8 cellular contexts compared by ENCODE assay signal in the genomic region with DNA sequence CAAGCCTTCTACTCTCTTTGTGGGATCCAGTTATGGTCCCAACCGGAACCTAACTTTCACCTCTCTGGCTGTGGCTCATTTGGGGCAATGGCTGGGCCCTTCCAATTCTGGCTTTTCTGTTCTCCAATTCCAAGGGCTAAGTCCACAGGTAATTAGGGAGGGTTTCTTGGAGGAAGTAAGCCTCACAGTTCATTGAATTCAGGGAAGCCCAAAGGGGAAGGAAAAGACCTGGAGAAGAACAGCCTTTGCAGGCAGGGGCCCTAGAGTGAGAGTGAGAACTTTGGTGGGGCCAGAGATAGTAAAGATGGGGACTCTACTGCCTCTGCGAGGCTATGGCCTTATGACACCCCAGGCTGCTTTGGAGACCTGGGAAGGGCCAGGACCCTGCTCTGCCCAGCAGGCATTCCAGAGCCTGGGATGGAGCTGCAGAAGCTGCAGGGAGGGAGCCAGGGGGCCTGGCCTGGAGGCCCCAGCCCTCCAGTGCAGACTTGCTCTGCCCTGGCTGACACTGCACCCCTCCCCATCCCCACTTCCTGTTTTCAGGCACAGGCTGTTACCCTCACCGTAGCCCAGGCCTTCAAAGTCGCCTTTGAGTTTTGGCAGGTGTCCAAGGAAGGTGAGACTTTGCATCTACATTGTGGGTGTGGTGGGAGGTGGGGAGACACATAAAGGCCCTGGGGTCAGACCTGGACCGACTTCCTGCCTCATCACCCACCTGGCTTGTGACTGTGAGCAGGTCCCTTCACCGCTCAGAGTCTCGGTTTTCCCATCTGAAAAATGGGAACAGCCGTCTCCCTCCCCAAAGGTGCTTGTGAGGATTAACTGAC. TPM values are rescaled to one million over a fixed set of nuclear protein-coding genes. Genes with fewer than 3 reads are reported as not detected.
DNase-seq lines count a peak whose midpoint lies in the region; ATAC-seq, FAIRE-seq and TF ChIP-seq lines count a peak whose summit lies in the region.

No MANE protein-coding gene starts in this region.

- no peak overlapping the region for H4K8ac ChIP-seq in H9 (replicated peaks; ENCODE audit: insufficient read length, low read depth, low read length)

- no peaks in the 10 kb centered on the region for H4K20me1 ChIP-seq in H9 (ENCODE audit: control insufficient read depth, insufficient read depth, insufficient read length)

- H3K23me2 ChIP-seq in H9 (ENCODE audit: insufficient read length, low read depth, low read length, poor library complexity, severe bottlenecking), result no peaks in the 10 kb centered on the region

- H3K4me1 Mint-ChIP-seq in CD8-positive, alpha-beta T cell (ENCODE audit: low read depth), result peaks cover 92% of the 10 kb centered on the region
- peaks cover 98% of the 10 kb centered on the region for H3K4me1 Mint-ChIP-seq in activated naive CD4-positive, alpha-beta T cell treated with anti-CD3 and anti-CD28 coated beads, Interleukin-2, amount 10 ng/mL, durations not matched to agents 7 days and 5 days
- peaks cover 17 to 30% of the 10 kb centered on the region in 2 experiments for H3K4me1 Mint-ChIP-seq in H9

- H2BK5ac ChIP-seq in H9 (ENCODE audit: insufficient read length, low read length), result no peak overlapping the region

- H3K18ac ChIP-seq in H9 (ENCODE audit: insufficient read length, low read depth, low read length), result no peak overlapping the region

- peaks cover 76% of the 10 kb centered on the region for H3K36me3 Mint-ChIP-seq in CD8-positive, alpha-beta T cell
- peaks cover 67% of the 10 kb centered on the region for H3K36me3 Mint-ChIP-seq in activated naive CD4-positive, alpha-beta T cell treated with anti-CD3 and anti-CD28 coated beads, Interleukin-2, amount 10 ng/mL, durations not matched to agents 7 days and 5 days
- peaks cover 0 to 30% (median 9%) of the 10 kb centered on the region in 3 experiments; a peak in 3 of 7 replicates for H3K36me3 Mint-ChIP-seq in H9 (ENCODE audit: insufficient read depth in 1 of 3, low read depth in 3 of 3)

- peak; percentile 70 to 94 (median 90) for DNase-seq in CD8-positive, alpha-beta T cell
- peak; percentile 98 for DNase-seq in RPMI8226
- DNase-seq in activated naive CD4-positive, alpha-beta T cell treated with anti-CD3 and anti-CD28 coated beads, Interleukin-2, amount 10 ng/mL, durations not matched to agents 7 days and 5 days, result peak; percentile 90
- DNase-seq in H9, result no peak
- no peak for DNase-seq in HTR-8/SVneo (ENCODE audit: insufficient read length, low spot score)

- H4K5ac ChIP-seq in H9 (ENCODE audit: insufficient read length, low read depth, low read length), result no peak overlapping the region

- no peak overlapping the region for H3K23ac ChIP-seq in H9 (ENCODE audit: insufficient read length, low read depth, low read length)

- no peak overlapping the region for H2AK5ac ChIP-seq in H9 (ENCODE audit: insufficient read length, low read length)

- no peak overlapping the region for H4K91ac ChIP-seq in H9 (ENCODE audit: insufficient read length, low read depth, low read length)

- no peak overlapping the region for H2BK15ac ChIP-seq in H9 (ENCODE audit: low read depth, low read length)

- H3K9me3 Mint-ChIP-seq in CD8-positive, alpha-beta T cell, result no peaks in the 10 kb centered on the region
- no peaks in the 10 kb centered on the region for H3K9me3 Mint-ChIP-seq in activated naive CD4-positive, alpha-beta T cell treated with anti-CD3 and anti-CD28 coated beads, Interleukin-2, amount 10 ng/mL, durations not matched to agents 7 days and 5 days
- H3K9me3 Mint-ChIP-seq in H9, result no peaks in the 10 kb centered on the region

- intact Hi-C loops in CD8-positive, alpha-beta T cell (cut with DNase I, micrococcal nuclease), result loop anchor here (1.0 to 5.0 kb wide), 5 partner anchors 13 to 260 kb away; partner anchors contain the start of genes LDLRAP1 (in 2 of the 2), MACO1 (in 1 of the 2) and MAN1C1 (in 1 of the 2)

- POLR2A ChIA-PET in CD8-positive, alpha-beta T cell (lab: Charles Lee), result interaction anchor here (0.8 to 7.7 kb wide), 4 partner anchors 8 to 213 kb away, joined by 3 to 121 read pairs (median 8); partner anchors contain the start of gene LDLRAP1

- no peak overlapping the region for H3K56ac ChIP-seq in H9 (ENCODE audit: insufficient read length, low read depth, low read length)

- CTCF ChIA-PET in CD8-positive, alpha-beta T cell (lab: Charles Lee), result interaction anchor here (8.6 kb wide), 1 partner anchor 16 kb away, joined by 106 read pairs; the partner anchor contains the start of gene LDLRAP1
- CTCF ChIA-PET in activated naive CD4-positive, alpha-beta T cell treated with anti-CD3 and anti-CD28 coated beads, Interleukin-2, amount 10 ng/mL, durations not matched to agents 7 days and 5 days (lab: Charles Lee), result interaction anchor here (0.8 to 1.6 kb wide), 2 partner anchors 10 to 13 kb away, joined by 3 to 6 read pairs; no protein-coding TSS in a partner anchor

- H2AFZ ChIP-seq in H9 (ENCODE audit: low read length), result no peak overlapping the region

- peaks cover 37% of the 10 kb centered on the region for H3K36me3 ChIP-seq in CD8-positive, alpha-beta T cell (ENCODE audit: insufficient read depth, low read length)

- peak overlapping the region; percentile 96 for H3K27ac Mint-ChIP-seq in CD8-positive, alpha-beta T cell
- H3K27ac Mint-ChIP-seq in activated naive CD4-positive, alpha-beta T cell treated with anti-CD3 and anti-CD28 coated beads, Interleukin-2, amount 10 ng/mL, durations not matched to agents 7 days and 5 days, result peak overlapping the region; percentile 94
- peak overlapping the region in 1 of 3 experiments; percentile 41; a peak in 2 of 7 replicates for H3K27ac Mint-ChIP-seq in H9

- H2BK120ac ChIP-seq in H9 (ENCODE audit: low read depth, low read length, poor library complexity, severe bottlenecking), result no peak overlapping the region

- H3T11ph ChIP-seq in H9 (ENCODE audit: low read length), result no peak overlapping the region

- H3K4me3 ChIP-seq in CD8-positive, alpha-beta T cell (ENCODE audit: low read depth, low read length), result peak overlapping the region; percentile 85
- peak overlapping the region in 1 of 7 experiments; percentile 21 for H3K4me3 ChIP-seq in skin epidermis

- WGBS in H9 (ENCODE audit: extremely low coverage, insufficient read length, low lambda C conversion rate), result no CpG with 5 or more reads among the region's 8 CpGs

- peak overlapping the region; percentile 78 for H3K27ac ChIP-seq in CD8-positive, alpha-beta T cell (ENCODE audit: low read depth, low read length)
- H3K27ac ChIP-seq in skin epidermis (peak overlapping the region in 18 of 21 experiments; percentile 4 to 89 (median 62)), H9 (ENCODE audit: insufficient read length, low read depth, low read length) (no peak overlapping the region)

- no peaks in the 10 kb centered on the region for H3K79me2 ChIP-seq in H9 (ENCODE audit: insufficient read depth, low read length)

- peaks cover 77% of the 10 kb centered on the region for H3K4me1 ChIP-seq in CD8-positive, alpha-beta T cell (ENCODE audit: insufficient read depth, low read length)
- no peaks in the 10 kb centered on the region for H3K4me1 ChIP-seq in H9 (ENCODE audit: insufficient read depth, low read length)

- no peaks in the 10 kb centered on the region for H3K79me1 ChIP-seq in H9 (ENCODE audit: insufficient read depth, low read depth, low read length, poor library complexity, severe bottlenecking)

- H3K4ac ChIP-seq in H9 (ENCODE audit: low read depth, low read length), result no peak overlapping the region

- H3K4me2 ChIP-seq in H9 (ENCODE audit: insufficient read depth, insufficient read length, low read length), result no peak overlapping the region

- FAIRE-seq in HTR-8/SVneo (lab: Jason Lieb, UNC), result no peak

- no peak for TF ChIP-seq CTCF in CD8-positive, alpha-beta T cell (IDR thresholded peaks at IDR 0.05)
- no peak for TF ChIP-seq CTCF in H9 (conservative IDR thresholded peaks at IDR 0.05)

- no peaks in the 10 kb centered on the region for H3K27me3 Mint-ChIP-seq in CD8-positive, alpha-beta T cell (ENCODE audit: low read depth)
- H3K27me3 Mint-ChIP-seq in activated naive CD4-positive, alpha-beta T cell treated with anti-CD3 and anti-CD28 coated beads, Interleukin-2, amount 10 ng/mL, durations not matched to agents 7 days and 5 days, result no peaks in the 10 kb centered on the region
- H3K27me3 Mint-ChIP-seq in H9 (ENCODE audit: low read depth), result no peaks in the 10 kb centered on the region

- H3K14ac ChIP-seq in H9 (ENCODE audit: insufficient read depth, low read length), result no peak overlapping the region

- ATAC-seq in CD8-positive, alpha-beta T cell, result peak; percentile 78
- ATAC-seq in GM21529 (IDR thresholded peaks at IDR 0.05; ENCODE audit: unreplicated experiment) (peak; percentile 76), HG02610 (IDR thresholded peaks at IDR 0.05; ENCODE audit: unreplicated experiment) (no peak)

- no peak overlapping the region for H2BK20ac ChIP-seq in H9 (ENCODE audit: low read depth, low read length, poor library complexity, severe bottlenecking)

- peak overlapping the region; percentile 95 for H3K4me3 Mint-ChIP-seq in CD8-positive, alpha-beta T cell
- H3K4me3 Mint-ChIP-seq in activated naive CD4-positive, alpha-beta T cell treated with anti-CD3 and anti-CD28 coated beads, Interleukin-2, amount 10 ng/mL, durations not matched to agents 7 days and 5 days, result peak overlapping the region; percentile 87
- H3K4me3 Mint-ChIP-seq in H9, result no peak overlapping the region

- no peak overlapping the region for H2BK12ac ChIP-seq in H9 (ENCODE audit: insufficient read length, low read depth, low read length)

- no peaks in the 10 kb centered on the region for H3K27me3 ChIP-seq in CD8-positive, alpha-beta T cell (ENCODE audit: insufficient read depth, low read length)
- no peaks in the 10 kb centered on the region for H3K27me3 ChIP-seq in H9 (ENCODE audit: insufficient read depth, low read length)

- no peaks in the 10 kb centered on the region for H3K9me3 ChIP-seq in CD8-positive, alpha-beta T cell (ENCODE audit: low read length)
- H3K9me3 ChIP-seq in H9 (ENCODE audit: control insufficient read depth, low read depth, low read length), result no peaks in the 10 kb centered on the region

- no peak overlapping the region for H3K9ac ChIP-seq in H9 (ENCODE audit: extremely low read depth, insufficient read length, low read length)

RNA-seq across cellular contexts. Expression of gene LDLRAP1, which starts 18.9 kb away (rescaled TPM):
- total RNA-seq in CD8-positive, alpha-beta T cell, result 10 to 100 TPM; 46.1 to 49.5 TPM
- 15.7 and 18.9 TPM in 2 replicates for total RNA-seq in H9 (2021)

RNA-seq across cellular contexts. Expression of gene MAN1C1, which starts 54.3 kb away (rescaled TPM):
- total RNA-seq in CD8-positive, alpha-beta T cell, result 10 to 100 TPM; 24.6 to 25.7 TPM
- 9.3 and 9.9 TPM in 2 replicates for total RNA-seq in H9 (2021)

Comparison
In these comparisons a context has a peak if more than half of its experiments do, and no peak if none do; other contexts are left out.
1. DNase-seq: peak in CD8-positive, alpha-beta T cell (7 of 7), RPMI8226 (single experiment) and activated naive CD4-positive, alpha-beta T cell treated with anti-CD3 and anti-CD28 coated beads, Interleukin-2, amount 10 ng/mL, durations not matched to agents 7 days and 5 days (single experiment); none in H9 (single experiment) and HTR-8/SVneo (single experiment).
2. H3K4me3 Mint-ChIP-seq: peak in CD8-positive, alpha-beta T cell (single experiment) and activated naive CD4-positive, alpha-beta T cell treated with anti-CD3 and anti-CD28 coated beads, Interleukin-2, amount 10 ng/mL, durations not matched to agents 7 days and 5 days (single experiment); none in H9 (0 of 2).